8 cellular contexts compared by ENCODE assay signal in genomic region chr7:44038961-44039558, GRCh38. TPM values are rescaled to one million over a fixed set of nuclear protein-coding genes. Genes with fewer than 3 reads are reported as not detected.
DNase-seq lines count a peak whose midpoint lies in the region; ATAC-seq and TF ChIP-seq lines count a peak whose summit lies in the region.
"Not testable (repeated sequence)": the region's sequence is repeated elsewhere in the genome, so short reads cannot be mapped to it uniquely, and the experiment has no call there.

No MANE protein-coding gene starts in this region.

- DNase-seq in COLO829 (ENCODE audit: low spot score) (peak; percentile 84), HuH-7 (ENCODE audit: low spot score) (peak; percentile 76), PC-9 (peak; percentile 88 to 96), epithelial cell of esophagus (ENCODE audit: low read depth) (peak; percentile 72), mesothelial cell of epicardium (ENCODE audit: low spot score in 2 of 2, unreplicated experiment in 2 of 2) (peak in 1 of 2 experiments; percentile 76)
- DNase-seq in activated T-cell treated with anti-CD3 and anti-CD28 coated beads, Interleukin-2, amount 50 U/mL, for 4 hours: peak; percentile 85
- peak; percentile 60 to 69 for DNase-seq in stimulated activated CD8-positive, alpha-beta memory T cell treated with anti-CD3 and anti-CD28 coated beads, Interleukin-15, amount 100 ng/mL, for 4 hours (ENCODE audit: low read depth in 2 of 2)

- H3K9me3 Mint-ChIP-seq in activated T-cell treated with anti-CD3 and anti-CD28 coated beads, Interleukin-2, amount 50 U/mL, for 4 hours; mesothelial cell of epicardium: not testable (repeated sequence)

- peak overlapping the region; percentile 62 for H3K27ac Mint-ChIP-seq in mesothelial cell of epicardium

- peak overlapping the region; percentile 67 for H3K4me3 Mint-ChIP-seq in activated T-cell treated with anti-CD3 and anti-CD28 coated beads, Interleukin-2, amount 50 U/mL, for 4 hours
- peak overlapping the region; percentile 69 for H3K4me3 Mint-ChIP-seq in mesothelial cell of epicardium

- peaks cover 14% of the 10 kb centered on the region for H3K4me1 Mint-ChIP-seq in activated T-cell treated with anti-CD3 and anti-CD28 coated beads, Interleukin-2, amount 50 U/mL, for 4 hours (ENCODE audit: low read depth)
- not testable (repeated sequence) for H3K4me1 Mint-ChIP-seq in mesothelial cell of epicardium

- ATAC-seq in GM21528 (IDR thresholded peaks at IDR 0.05; ENCODE audit: low FRiP score, unreplicated experiment): peak; percentile 62
- peak; percentile 39 to 46 for ATAC-seq in activated T-cell treated with anti-CD3 and anti-CD28 coated beads, Interleukin-2, amount 50 U/mL, for 4 hours

- H3K27me3 ChIP-seq in PC-9 (ENCODE audit: insufficient read depth, low read depth): not testable (repeated sequence)

- BruUV-seq in PC-9 (replicated peaks; lab: Mats Ljungman, UMichigan): not testable (repeated sequence)

- not testable (repeated sequence) for H3K36me3 Mint-ChIP-seq in activated T-cell treated with anti-CD3 and anti-CD28 coated beads, Interleukin-2, amount 50 U/mL, for 4 hours (ENCODE audit: insufficient read depth); mesothelial cell of epicardium

- not testable (repeated sequence) for H3K27me3 Mint-ChIP-seq in activated T-cell treated with anti-CD3 and anti-CD28 coated beads, Interleukin-2, amount 50 U/mL, for 4 hours (ENCODE audit: low read depth); mesothelial cell of epicardium (ENCODE audit: low read depth)

- H2AFZ ChIP-seq in PC-9: peak overlapping the region; percentile 74

- POLR2A ChIA-PET in PC-9 (lab: Charles Lee; ENCODE audit: unreplicated experiment): interaction anchor here (0.5 to 0.7 kb wide), 3 partner anchors 66 to 124 kb away, joined by 3 to 11 read pairs (median 3); no protein-coding TSS in a partner anchor

- not testable (repeated sequence) for TF ChIP-seq CTCF in PC-9 (conservative IDR thresholded peaks at IDR 0.05); epithelial cell of esophagus (IDR thresholded peaks at IDR 0.05; ENCODE audit: insufficient read depth, low read depth, low read length, missing control alignments); mesothelial cell of epicardium (IDR thresholded peaks at IDR 0.05; ENCODE audit: unreplicated experiment)

- intact Hi-C loops in PC-9 (cut with micrococcal nuclease; ENCODE audit: unreplicated experiment): not testable (repeated sequence)

- H3K4me2 ChIP-seq in PC-9: peak overlapping the region; percentile 46

- H3K4me1 ChIP-seq in PC-9 (replicated peaks; ENCODE audit: insufficient read depth): not testable (repeated sequence)

- H3K4me3 ChIP-seq in PC-9 (peak overlapping the region; percentile 19; the same call in 1 of the 2 replicates), epithelial cell of esophagus (ENCODE audit: low read length) (peak overlapping the region; percentile 23)

- H4K20me1 ChIP-seq in PC-9 (ENCODE audit: insufficient read depth): not testable (repeated sequence)

- H3K9me3 ChIP-seq in PC-9 (ENCODE audit: insufficient read depth, low read depth): not testable (repeated sequence)

- CTCF ChIA-PET in PC-9 (lab: Charles Lee): interaction anchor here (0.7 kb wide), 1 partner anchor 163 kb away, joined by 3 read pairs; no protein-coding TSS in a partner anchor

- H3K9me2 ChIP-seq in PC-9 (ENCODE audit: insufficient read depth): not testable (repeated sequence)

- H3K27ac ChIP-seq in PC-9: not testable (repeated sequence)

- peaks cover 15% of the 10 kb centered on the region for H3F3A ChIP-seq in PC-9 (ENCODE audit: insufficient read depth, low read depth)

- not testable (repeated sequence) for H3K79me2 ChIP-seq in PC-9 (ENCODE audit: low read depth)

- H3K36me3 ChIP-seq in PC-9 (ENCODE audit: low read depth): not testable (repeated sequence)

RNA-seq across cellular contexts. Expression of gene DBNL, which starts 5.4 kb away (rescaled TPM):
- total RNA-seq in PC-9 (2021) (65.6 and 70.7 TPM in 2 replicates), mesothelial cell of epicardium (62.6 to 70.9 TPM (median 64.5 TPM) in 3 replicates)
- 100 to 1,000 TPM; 147 to 167 (median 165) TPM for total RNA-seq in activated T-cell treated with anti-CD3 and anti-CD28 coated beads, Interleukin-2, amount 50 U/mL, for 4 hours

RNA-seq across cellular contexts. Expression of gene PGAM2, which starts 26.3 kb away (rescaled TPM):
- 4.2 and 9.7 TPM in 2 replicates for total RNA-seq in PC-9 (2021)
- under 1 TPM in 1 of 3 donors, not detected in 2; 0.24 TPM for total RNA-seq in activated T-cell treated with anti-CD3 and anti-CD28 coated beads, Interleukin-2, amount 50 U/mL, for 4 hours
- total RNA-seq in mesothelial cell of epicardium: 0.99 to 1.7 TPM (median 1.2 TPM) in 3 replicates

RNA-seq across cellular contexts. Expression of gene SPDYE1, which starts 41.4 kb away (rescaled TPM):
- not detected in 2 replicates for total RNA-seq in PC-9 (2021)
- total RNA-seq in activated T-cell treated with anti-CD3 and anti-CD28 coated beads, Interleukin-2, amount 50 U/mL, for 4 hours: not detected
- total RNA-seq in mesothelial cell of epicardium: not detected in 3 replicates

RNA-seq across cellular contexts. Expression of gene POLM, which starts 43.3 kb away (rescaled TPM):
- total RNA-seq in PC-9 (2021): 58.8 and 59.1 TPM in 2 replicates
- 10 to 100 TPM; 33.0 to 45.1 (median 37.7) TPM for total RNA-seq in activated T-cell treated with anti-CD3 and anti-CD28 coated beads, Interleukin-2, amount 50 U/mL, for 4 hours
- 27.1 to 29.8 TPM (median 29.0 TPM) in 3 replicates for total RNA-seq in mesothelial cell of epicardium
